ENCODE assay signal across 12 cellular contexts in genomic region chr5:122076023-122076422, GRCh38. TPM values are rescaled to one million over a fixed set of nuclear protein-coding genes. Genes with fewer than 3 reads are reported as not detected.
DNase-seq lines count a peak whose midpoint lies in the region; ATAC-seq and TF ChIP-seq lines count a peak whose summit lies in the region.
"Had no signal": no experiment of that assay in that cellular context is flagged by ENCODE, and none has a peak within 500 bp of the region (broad histone marks: within the 10 kb centered on the region; RNA-seq: fewer than 3 reads in every experiment).

No MANE protein-coding gene starts in this region.

- H3K9me3 ChIP-seq in neuronal stem cell (replicated peaks in 1 of 2; ENCODE audit: control insufficient read depth in 2 of 2, insufficient read depth in 1 of 2, low read depth in 1 of 2, low read length in 2 of 2) = no peaks in the 10 kb centered on the region
- H3K9me3 ChIP-seq: spleen had no signal

- TF ChIP-seq CTCF in AG09319 (IDR thresholded peaks at IDR 0.05; ENCODE audit: low read depth, low read length) = peak; percentile 22

- H3K23ac ChIP-seq in neuronal stem cell (ENCODE audit: low read depth, low read length, poor library complexity) = no peak overlapping the region

- no peak for ATAC-seq in activated CD8-positive, alpha-beta memory T cell treated with anti-CD3 and anti-CD28 coated beads, Interleukin-2, amount 10 ng/mL, durations not matched to agents 7 days and 5 days
- ATAC-seq in GM18867 (IDR thresholded peaks at IDR 0.05; ENCODE audit: unreplicated experiment) = no peak

- no peak overlapping the region for H2BK120ac ChIP-seq in neuronal stem cell (ENCODE audit: low read depth, low read length)

- no peaks in the 10 kb centered on the region for H3K36me3 ChIP-seq in neuronal stem cell (replicated peaks in 1 of 2; ENCODE audit: control insufficient read depth in 2 of 2, insufficient read depth in 2 of 2, low read length in 2 of 2)
- H3K36me3 ChIP-seq: spleen had no signal

- no peak overlapping the region for H4K8ac ChIP-seq in neuronal stem cell (ENCODE audit: low read depth, low read length)

- no peaks in the 10 kb centered on the region for H3K79me1 ChIP-seq in neuronal stem cell (ENCODE audit: low read depth, low read length)

- no peaks in the 10 kb centered on the region for H3K9me3 Mint-ChIP-seq in activated CD8-positive, alpha-beta memory T cell treated with anti-CD3 and anti-CD28 coated beads, Interleukin-2, amount 10 ng/mL, durations not matched to agents 7 days and 5 days (ENCODE audit: low read depth)
- H3K9me3 Mint-ChIP-seq: activated T-cell treated with anti-CD3 and anti-CD28 coated beads, Interleukin-2, amount 50 U/mL, for 24 hours; stimulated activated naive CD8-positive, alpha-beta T cell treated with anti-CD3 and anti-CD28 coated beads, Interleukin-15, amount 100 ng/mL, for 72 hours; T-helper 2 cell treated with Interferon-gamma antibody and Interleukin-4, amounts not matched to agents 5 μg/mL and 100 μg/mL, for 36 hours had no signal

- no peak overlapping the region for H2BK12ac ChIP-seq in neuronal stem cell (ENCODE audit: low read length)

- no peak overlapping the region for H3K14ac ChIP-seq in neuronal stem cell (ENCODE audit: low read length)

- no peak overlapping the region for H3K4ac ChIP-seq in neuronal stem cell (ENCODE audit: low read length)

- H2BK5ac ChIP-seq in neuronal stem cell (ENCODE audit: low read length) = no peak overlapping the region

- H3K4me1 Mint-ChIP-seq in activated CD8-positive, alpha-beta memory T cell treated with anti-CD3 and anti-CD28 coated beads, Interleukin-2, amount 10 ng/mL, durations not matched to agents 7 days and 5 days = peaks cover 16% of the 10 kb centered on the region

- no peak overlapping the region for H3K18ac ChIP-seq in neuronal stem cell (ENCODE audit: low read length)

- no peak overlapping the region for H2AK5ac ChIP-seq in neuronal stem cell (ENCODE audit: low read depth, low read length)

- no peak overlapping the region for H3K27ac Mint-ChIP-seq in activated CD8-positive, alpha-beta memory T cell treated with anti-CD3 and anti-CD28 coated beads, Interleukin-2, amount 10 ng/mL, durations not matched to agents 7 days and 5 days
- H3K27ac Mint-ChIP-seq: activated T-cell treated with anti-CD3 and anti-CD28 coated beads, Interleukin-2, amount 50 U/mL, for 24 hours; stimulated activated naive CD8-positive, alpha-beta T cell treated with anti-CD3 and anti-CD28 coated beads, Interleukin-15, amount 100 ng/mL, for 72 hours; T-helper 2 cell treated with Interferon-gamma antibody and Interleukin-4, amounts not matched to agents 5 μg/mL and 100 μg/mL, for 36 hours had no signal

- no CpG with 5 or more reads among the region's 1 CpG for WGBS in neuronal stem cell (ENCODE audit: extremely low coverage in 2 of 2, insufficient read length in 2 of 2, insufficient replicate concordance in 1 of 2), 2 donors

- peaks cover 1 to 6% of the 10 kb centered on the region in 2 donors for H3K4me1 ChIP-seq in neuronal stem cell (ENCODE audit: control insufficient read depth in 2 of 2, insufficient read depth in 1 of 2, low read depth in 1 of 2, low read length in 2 of 2)

- H3K36me3 Mint-ChIP-seq in activated CD8-positive, alpha-beta memory T cell treated with anti-CD3 and anti-CD28 coated beads, Interleukin-2, amount 10 ng/mL, durations not matched to agents 7 days and 5 days = no peaks in the 10 kb centered on the region

- H3K27ac ChIP-seq in epithelial cell of prostate (peak overlapping the region; percentile 37), neuronal stem cell (replicated peaks; ENCODE audit: low read length) (no peak overlapping the region)

- H3K9ac ChIP-seq in neuronal stem cell (ENCODE audit: low read depth, low read length, poor library complexity) = no peak overlapping the region

- no peak overlapping the region for H2BK15ac ChIP-seq in neuronal stem cell (ENCODE audit: low read length)

- H3K4me3 Mint-ChIP-seq in activated CD8-positive, alpha-beta memory T cell treated with anti-CD3 and anti-CD28 coated beads, Interleukin-2, amount 10 ng/mL, durations not matched to agents 7 days and 5 days = no peak overlapping the region

- CTCF ChIA-PET in activated CD8-positive, alpha-beta memory T cell treated with anti-CD3 and anti-CD28 coated beads, Interleukin-2, amount 10 ng/mL, durations not matched to agents 7 days and 5 days (lab: Charles Lee) = interaction anchor here (1.6 kb wide), 1 partner anchor 13 kb away, joined by 3 read pairs; no protein-coding TSS in a partner anchor

- H4K91ac ChIP-seq in neuronal stem cell (ENCODE audit: low read depth, low read length, poor library complexity) = no peak overlapping the region

- H2AFZ ChIP-seq in neuronal stem cell (ENCODE audit: low read length) = peak overlapping the region; percentile 99

- peaks cover 58% of the 10 kb centered on the region for H3K27me3 Mint-ChIP-seq in activated CD8-positive, alpha-beta memory T cell treated with anti-CD3 and anti-CD28 coated beads, Interleukin-2, amount 10 ng/mL, durations not matched to agents 7 days and 5 days

- DNase-seq in AG09319 (ENCODE audit: extremely low read depth, low read depth) (no peak), NCI-H69 (lab: John Stamatoyannopoulos, UW) (peak; percentile 23), epithelial cell of prostate (ENCODE audit: low read depth, low spot score) (no peak), neuronal stem cell (ENCODE audit: low spot score) (no peak), SHP77 treated with DMSO at 0.1 percent for 48 hours (lab: John Stamatoyannopoulos, UW) (no peak)
- DNase-seq in activated CD8-positive, alpha-beta memory T cell treated with anti-CD3 and anti-CD28 coated beads, Interleukin-2, amount 10 ng/mL, durations not matched to agents 7 days and 5 days = no peak
- no peak for DNase-seq in activated CD4-positive, alpha-beta T cell treated with anti-CD3 and anti-CD28 coated beads for 4 hours

- peaks cover 8 to 21% (median 12%) of the 10 kb centered on the region in 3 experiments for H3K27me3 ChIP-seq in neuronal stem cell (ENCODE audit: control insufficient read depth in 3 of 3, insufficient read depth in 3 of 3, low read depth in 1 of 3, low read length in 3 of 3)

- no peak overlapping the region for H3K4me3 ChIP-seq in neuronal stem cell (ENCODE audit: low read length in 2 of 2)

- no peak overlapping the region for H3K4me2 ChIP-seq in neuronal stem cell (ENCODE audit: insufficient read depth, low read length, poor library complexity, severe bottlenecking)

RNA-seq across cellular contexts. Expression of gene LOX, which starts 2.0 kb away (rescaled TPM):
- 0.22 TPM for polyA plus RNA-seq in neuronal stem cell (2013, experiment 1 of 2)
- 0.19 TPM for polyA plus RNA-seq in neuronal stem cell (2013, experiment 2 of 2)
- not detected for total RNA-seq in activated CD8-positive, alpha-beta memory T cell treated with anti-CD3 and anti-CD28 coated beads, Interleukin-2, amount 10 ng/mL, durations not matched to agents 7 days and 5 days

RNA-seq across cellular contexts. Expression of gene ZNF474, which starts 53.3 kb away (rescaled TPM):
- 0.39 TPM for polyA plus RNA-seq in neuronal stem cell (2013, experiment 1 of 2)
- 0.51 TPM for polyA plus RNA-seq in neuronal stem cell (2013, experiment 2 of 2)
- under 1 TPM in 1 of 2 experiments, not detected in 1; 0.35 TPM for total RNA-seq in activated CD8-positive, alpha-beta memory T cell treated with anti-CD3 and anti-CD28 coated beads, Interleukin-2, amount 10 ng/mL, durations not matched to agents 7 days and 5 days
